Comparison of ENCODE assay signal across 27 cellular contexts in genomic region chr1:10649484-10650201, GRCh38.
DNase-seq lines count a peak whose midpoint lies in the region; ATAC-seq and TF ChIP-seq lines count a peak whose summit lies in the region.
"Had no signal": no experiment of that assay in that cellular context is flagged by ENCODE, and none has a peak within 500 bp of the region (broad histone marks: within the 10 kb centered on the region; RNA-seq: fewer than 3 reads in every experiment).

No MANE protein-coding gene starts in this region.

- peaks cover 0 to 4% (median 0%) of the 10 kb centered on the region in 3 experiments; a peak in 1 of 7 replicates for H3K36me3 Mint-ChIP-seq in H9 (ENCODE audit: insufficient read depth in 1 of 3, low read depth in 3 of 3)
- no peaks in the 10 kb centered on the region for H3K36me3 Mint-ChIP-seq in WTC11
- no peaks in the 10 kb centered on the region for H3K36me3 Mint-ChIP-seq in natural killer cell treated with Interleukin-12 subunit alpha and Interleukin-12 subunit beta and Interleukin-15 and Interleukin-18, amount 100 ng/mL, for 72 hours

- H2BK15ac ChIP-seq in H9 (ENCODE audit: low read depth, low read length) = no peak overlapping the region
- H2BK15ac ChIP-seq in neuronal stem cell (ENCODE audit: low read length) = peak overlapping the region; percentile 89

- H3K9me3 ChIP-seq in H9 (ENCODE audit: control insufficient read depth, low read depth, low read length) (no peaks in the 10 kb centered on the region), iPS-15b (ENCODE audit: control insufficient read depth, insufficient read depth, low read length) (no peaks in the 10 kb centered on the region), neuronal stem cell (replicated peaks in 1 of 2; ENCODE audit: control insufficient read depth in 2 of 2, insufficient read depth in 1 of 2, low read depth in 1 of 2, low read length in 2 of 2) (no peaks in the 10 kb centered on the region)
- H3K9me3 ChIP-seq: BE2C, upper lobe of left lung had no signal

- TF ChIP-seq CTCF in H9 (conservative IDR thresholded peaks at IDR 0.05) (no peak), WTC11 (IDR thresholded peaks at IDR 0.05) (no peak)

- H3K9ac ChIP-seq in H9 (ENCODE audit: extremely low read depth, insufficient read length, low read length) (no peak overlapping the region), iPS-15b (ENCODE audit: low read depth, low read length) (no peak overlapping the region), neuronal stem cell (ENCODE audit: low read depth, low read length, poor library complexity) (peak overlapping the region; percentile 64)

- no peak overlapping the region for H3K14ac ChIP-seq in H9 (ENCODE audit: insufficient read depth, low read length)
- peak overlapping the region; percentile 94 for H3K14ac ChIP-seq in neuronal stem cell (ENCODE audit: low read length)

- no peaks in the 10 kb centered on the region for H3K79me2 ChIP-seq in H9 (ENCODE audit: insufficient read depth, low read length)

- H3K4me2 ChIP-seq in H9 (ENCODE audit: insufficient read depth, insufficient read length, low read length) = peak overlapping the region; percentile 52
- H3K4me2 ChIP-seq in neuronal stem cell (ENCODE audit: insufficient read depth, low read length, poor library complexity, severe bottlenecking) = peak overlapping the region; percentile 73

- H3K4me3 Mint-ChIP-seq in H9 = peak overlapping the region in 1 of 2 experiments; percentile 71; a peak in 3 of 5 replicates
- H3K4me3 Mint-ChIP-seq in WTC11 = peak overlapping the region; percentile 63
- no peak overlapping the region for H3K4me3 Mint-ChIP-seq in natural killer cell treated with Interleukin-12 subunit alpha and Interleukin-12 subunit beta and Interleukin-15 and Interleukin-18, amount 100 ng/mL, for 72 hours
- H3K4me3 Mint-ChIP-seq: activated CD4-positive, alpha-beta T cell treated with anti-CD3 and anti-CD28 coated beads for 36 hours; CD8-positive, alpha-beta memory T cell had no signal

- H2BK5ac ChIP-seq in H9 (ENCODE audit: insufficient read length, low read length) (no peak overlapping the region), neuronal stem cell (ENCODE audit: low read length) (peak overlapping the region; percentile 9)

- no peak overlapping the region for H3K23ac ChIP-seq in H9 (ENCODE audit: insufficient read length, low read depth, low read length)
- H3K23ac ChIP-seq in neuronal stem cell (ENCODE audit: low read depth, low read length, poor library complexity) = peak overlapping the region; percentile 43

- peaks cover 4% of the 10 kb centered on the region for H3K23me2 ChIP-seq in H9 (ENCODE audit: insufficient read length, low read depth, low read length, poor library complexity, severe bottlenecking)

- no peak overlapping the region for H3T11ph ChIP-seq in H9 (ENCODE audit: low read length)

- CTCF ChIA-PET in WTC11 (lab: Charles Lee) = interaction anchor here (0.5 to 1.6 kb wide), 7 partner anchors 10 to 218 kb away, joined by 3 to 5 read pairs (median 3); no protein-coding TSS in a partner anchor

- H2AK5ac ChIP-seq in H9 (ENCODE audit: insufficient read length, low read length) (no peak overlapping the region), neuronal stem cell (ENCODE audit: low read depth, low read length) (peak overlapping the region; percentile 31)

- ATAC-seq in WTC11 = peak; percentile 17
- ATAC-seq in natural killer cell treated with Interleukin-12 subunit alpha and Interleukin-12 subunit beta and Interleukin-15 and Interleukin-18, amount 100 ng/mL, for 72 hours = no peak
- ATAC-seq: activated CD4-positive, alpha-beta T cell treated with anti-CD3 and anti-CD28 coated beads for 36 hours; SK-N-SH treated with all-trans-retinoic acid at 6 μM for 48 hours had no signal

- H3K18ac ChIP-seq in H9 (ENCODE audit: insufficient read length, low read depth, low read length) (no peak overlapping the region), neuronal stem cell (ENCODE audit: low read length) (peak overlapping the region; percentile 82)

- no peak overlapping the region for H3K27ac Mint-ChIP-seq in H9
- H3K27ac Mint-ChIP-seq in WTC11 = no peak overlapping the region
- no peak overlapping the region for H3K27ac Mint-ChIP-seq in natural killer cell treated with Interleukin-12 subunit alpha and Interleukin-12 subunit beta and Interleukin-15 and Interleukin-18, amount 100 ng/mL, for 72 hours
- H3K27ac Mint-ChIP-seq: activated CD4-positive, alpha-beta T cell treated with anti-CD3 and anti-CD28 coated beads for 36 hours had no signal

- H3K4ac ChIP-seq in H9 (ENCODE audit: low read depth, low read length) (no peak overlapping the region), neuronal stem cell (ENCODE audit: low read length) (no peak overlapping the region)

- H4K8ac ChIP-seq in H9 (replicated peaks; ENCODE audit: insufficient read length, low read depth, low read length) = no peak overlapping the region
- no peak overlapping the region for H4K8ac ChIP-seq in neuronal stem cell (ENCODE audit: low read depth, low read length)

- H3K27me3 ChIP-seq in H9 (ENCODE audit: insufficient read depth, low read length) = no peaks in the 10 kb centered on the region; the same call in 1 of the 2 replicates
- peaks cover 3% of the 10 kb centered on the region for H3K27me3 ChIP-seq in iPS-15b (ENCODE audit: control insufficient read depth, insufficient read depth, low read length)
- peaks cover 0 to 9% (median 0%) of the 10 kb centered on the region in 3 experiments for H3K27me3 ChIP-seq in neuronal stem cell (ENCODE audit: control insufficient read depth in 3 of 3, insufficient read depth in 3 of 3, low read depth in 1 of 3, low read length in 3 of 3)
- H3K27me3 ChIP-seq: BE2C, dorsolateral prefrontal cortex, upper lobe of left lung had no signal

- no peak overlapping the region for H2AFZ ChIP-seq in H9 (ENCODE audit: low read length)
- peak overlapping the region; percentile 87 for H2AFZ ChIP-seq in neuronal stem cell (ENCODE audit: low read length)

- H3K27me3 Mint-ChIP-seq in H9 (ENCODE audit: low read depth) = no peaks in the 10 kb centered on the region
- peaks cover 28% of the 10 kb centered on the region for H3K27me3 Mint-ChIP-seq in WTC11 (ENCODE audit: low read depth)
- no peaks in the 10 kb centered on the region for H3K27me3 Mint-ChIP-seq in natural killer cell treated with Interleukin-12 subunit alpha and Interleukin-12 subunit beta and Interleukin-15 and Interleukin-18, amount 100 ng/mL, for 72 hours
- H3K27me3 Mint-ChIP-seq: activated CD4-positive, alpha-beta T cell treated with anti-CD3 and anti-CD28 coated beads for 36 hours; CD8-positive, alpha-beta memory T cell had no signal

- H3K4me1 Mint-ChIP-seq in H9 (peaks cover 5 to 20% of the 10 kb centered on the region in 2 experiments), WTC11 (peaks cover 2% of the 10 kb centered on the region; the same call in 1 of the 2 replicates)
- no peaks in the 10 kb centered on the region for H3K4me1 Mint-ChIP-seq in natural killer cell treated with Interleukin-12 subunit alpha and Interleukin-12 subunit beta and Interleukin-15 and Interleukin-18, amount 100 ng/mL, for 72 hours (ENCODE audit: low read depth in 2 of 2)
- H3K4me1 Mint-ChIP-seq: activated CD4-positive, alpha-beta T cell treated with anti-CD3 and anti-CD28 coated beads for 36 hours; CD8-positive, alpha-beta memory T cell had no signal

- WGBS in H9 (ENCODE audit: extremely low coverage, insufficient read length, low lambda C conversion rate) = no CpG with 5 or more reads among the region's 32 CpGs
- no CpG with 5 or more reads among the region's 32 CpGs for WGBS in neuronal stem cell (ENCODE audit: extremely low coverage in 2 of 2, insufficient read length in 2 of 2, insufficient replicate concordance in 1 of 2), 2 donors

- H3K27ac ChIP-seq in H9 (ENCODE audit: insufficient read length, low read depth, low read length) (no peak overlapping the region), neuronal stem cell (replicated peaks; ENCODE audit: low read length) (peak overlapping the region; percentile 90)
- H3K27ac ChIP-seq: dorsolateral prefrontal cortex had no signal

- POLR2A ChIA-PET in WTC11 (lab: Charles Lee) = no interaction called here

- no peak overlapping the region for H2BK20ac ChIP-seq in H9 (ENCODE audit: low read depth, low read length, poor library complexity, severe bottlenecking)

- no peak overlapping the region for H4K5ac ChIP-seq in H9 (ENCODE audit: insufficient read length, low read depth, low read length)

- H4K91ac ChIP-seq in H9 (ENCODE audit: insufficient read length, low read depth, low read length) (no peak overlapping the region), neuronal stem cell (ENCODE audit: low read depth, low read length, poor library complexity) (no peak overlapping the region)

- no peaks in the 10 kb centered on the region for H4K20me1 ChIP-seq in H9 (ENCODE audit: control insufficient read depth, insufficient read depth, insufficient read length)

- H3K9me3 Mint-ChIP-seq in H9 = no peaks in the 10 kb centered on the region
- H3K9me3 Mint-ChIP-seq in WTC11 = no peaks in the 10 kb centered on the region
- no peaks in the 10 kb centered on the region for H3K9me3 Mint-ChIP-seq in natural killer cell treated with Interleukin-12 subunit alpha and Interleukin-12 subunit beta and Interleukin-15 and Interleukin-18, amount 100 ng/mL, for 72 hours
- H3K9me3 Mint-ChIP-seq: CD8-positive, alpha-beta memory T cell had no signal

- peak overlapping the region; percentile 18 for H3K4me3 ChIP-seq in iPS-15b (ENCODE audit: low read depth, low read length)
- H3K4me3 ChIP-seq in neuronal stem cell (ENCODE audit: low read length in 2 of 2) = no peak overlapping the region
- H3K4me3 ChIP-seq: dorsolateral prefrontal cortex, skin epidermis, upper lobe of left lung had no signal

- H3K36me3 ChIP-seq in iPS-15b (ENCODE audit: control insufficient read depth, insufficient read depth, low read length) = peaks cover 3% of the 10 kb centered on the region
- H3K36me3 ChIP-seq in neuronal stem cell (replicated peaks in 1 of 2; ENCODE audit: control insufficient read depth in 2 of 2, insufficient read depth in 2 of 2, low read length in 2 of 2) = peaks cover 0 to 6% of the 10 kb centered on the region in 2 donors

- no peak overlapping the region for H2BK120ac ChIP-seq in H9 (ENCODE audit: low read depth, low read length, poor library complexity, severe bottlenecking)
- peak overlapping the region; percentile 16 for H2BK120ac ChIP-seq in neuronal stem cell (ENCODE audit: low read depth, low read length)

- H3K79me1 ChIP-seq in H9 (ENCODE audit: insufficient read depth, low read depth, low read length, poor library complexity, severe bottlenecking) = no peaks in the 10 kb centered on the region
- peaks cover 3% of the 10 kb centered on the region for H3K79me1 ChIP-seq in neuronal stem cell (ENCODE audit: low read depth, low read length)

- DNase-seq in H9 = no peak
- DNase-seq in WTC11 (ENCODE audit: low spot score) = no peak
- DNase-seq in neuronal stem cell (ENCODE audit: low spot score) = peak; percentile 80
- DNase-seq in activated CD8-positive, alpha-beta memory T cell treated with anti-CD3 and anti-CD28 coated beads for 24 hours = no peak
- no peak for DNase-seq in natural killer cell treated with Interleukin-12 subunit alpha and Interleukin-12 subunit beta and Interleukin-15 and Interleukin-18, amount 100 ng/mL, for 72 hours (ENCODE audit: low spot score)
- no peak for DNase-seq in A172 (ENCODE audit: low spot score)
- DNase-seq in nucleus accumbens (lab: John Stamatoyannopoulos, UW) = no peak
- DNase-seq: ACHN; activated CD4-positive, alpha-beta T cell treated with anti-CD3 and anti-CD28 coated beads for 36 hours; activated gamma-delta T cell treated with Interleukin-2 at 50 U/mL for 16 hours; BE2C; CD8-positive, alpha-beta memory T cell; cerebellar nuclear complex; dorsolateral prefrontal cortex; GOT3; mammary epithelial cell; NCI-H1092 treated with DMSO at 0.1 percent for 48 hours; NCI-H187 treated with DMSO at 0.1 percent for 48 hours; NCI-H345; NCI-H774; occipital lobe; stimulated activated CD8-positive, alpha-beta memory T cell treated with anti-CD3 and anti-CD28 coated beads, Interleukin-4, amount 100 ng/mL, for 48 hours; T-helper 2 cell had no signal

- H3K4me1 ChIP-seq in H9 (ENCODE audit: insufficient read depth, low read length) (no peaks in the 10 kb centered on the region), iPS-15b (ENCODE audit: control insufficient read depth, insufficient read depth, low read length) (no peaks in the 10 kb centered on the region), neuronal stem cell (ENCODE audit: control insufficient read depth in 2 of 2, insufficient read depth in 1 of 2, low read depth in 1 of 2, low read length in 2 of 2) (peaks cover 33 to 34% of the 10 kb centered on the region in 2 donors)
- H3K4me1 ChIP-seq: BE2C had no signal

- H3K56ac ChIP-seq in H9 (ENCODE audit: insufficient read length, low read depth, low read length) = no peak overlapping the region

- H2BK12ac ChIP-seq in H9 (ENCODE audit: insufficient read length, low read depth, low read length) = no peak overlapping the region
- H2BK12ac ChIP-seq in neuronal stem cell (ENCODE audit: low read length) = peak overlapping the region; percentile 88
